Comparison of ENCODE assay signal across 9 cellular contexts in the genomic region with DNA sequence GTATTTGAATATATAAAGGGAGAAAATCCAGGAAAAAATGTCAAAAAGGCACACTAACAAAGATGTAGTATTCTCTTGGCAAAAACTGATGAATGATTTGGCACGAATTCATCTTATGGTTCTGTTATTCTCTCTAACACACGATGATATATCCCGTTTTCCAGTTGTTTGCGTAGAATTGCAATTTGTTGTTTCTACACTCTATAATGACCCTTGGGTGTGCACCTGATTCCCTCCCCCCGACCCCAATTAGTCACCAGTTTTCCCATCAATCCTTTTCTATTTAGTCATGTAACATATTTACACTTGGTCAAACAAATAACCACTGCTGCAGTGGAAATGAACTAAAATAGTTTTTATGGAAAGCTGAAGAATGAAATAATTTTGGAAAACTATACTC. TPM values are rescaled to one million over a fixed set of nuclear protein-coding genes. Genes with fewer than 3 reads are reported as not detected.
A peak's percentile ranks its signal among the peaks of the same experiment; 100 is the strongest.
DNase-seq lines count a peak whose midpoint lies in the region; ATAC-seq and TF ChIP-seq lines count a peak whose summit lies in the region.
"Had no signal": no experiment of that assay in that cellular context is flagged by ENCODE, and none has a peak within 500 bp of the region (broad histone marks: within the 10 kb centered on the region; RNA-seq: fewer than 3 reads in every experiment).

No MANE protein-coding gene starts in this region.

- no peaks in the 10 kb centered on the region for H3K27me3 ChIP-seq in effector memory CD4-positive, alpha-beta T cell (replicated peaks; ENCODE audit: control insufficient read depth, insufficient read depth, low read length, poor library complexity, severe bottlenecking)

- no peaks in the 10 kb centered on the region for H3K27me3 Mint-ChIP-seq in T-cell

- no peak overlapping the region for H3K4me3 ChIP-seq in HEK293 (ENCODE audit: low read depth, low read length)
- H3K4me3 ChIP-seq in effector memory CD4-positive, alpha-beta T cell (ENCODE audit: insufficient read depth, low read depth, low read length, poor library complexity, severe bottlenecking): no peak overlapping the region

- DNase-seq in T-cell: no peak
- DNase-seq in inferior parietal cortex (ENCODE audit: extremely low spot score): peak; percentile 48
- DNase-seq in substantia nigra (lab: John Stamatoyannopoulos, UW): no peak
- DNase-seq in NCI-H526 treated with DMSO at 0.1 percent for 48 hours (lab: John Stamatoyannopoulos, UW): no peak
- DNase-seq in effector memory CD4-positive, alpha-beta T cell: no peak
- DNase-seq: activated effector memory CD4-positive, alpha-beta T cell treated with Interleukin-2 at 50 U/mL for 16 hours; effector CD8-positive, alpha-beta T cell had no signal

- no peaks in the 10 kb centered on the region for H3K9me3 ChIP-seq in HEK293 (ENCODE audit: control insufficient read depth, insufficient read depth, low read depth, low read length)
- H3K9me3 ChIP-seq in effector memory CD4-positive, alpha-beta T cell (ENCODE audit: control insufficient read depth, low read length): no peaks in the 10 kb centered on the region

- ATAC-seq in T-cell (replicated peaks in 1 of 4) (no peak), HG02973 (IDR thresholded peaks at IDR 0.05; ENCODE audit: unreplicated experiment) (no peak)

- no peak overlapping the region for H3K27ac ChIP-seq in HEK293 (ENCODE audit: extremely low read depth, low read depth, low read length)
- peak overlapping the region; percentile 37 for H3K27ac ChIP-seq in substantia nigra (ENCODE audit: low read depth, low read length, poor library complexity, severe bottlenecking)
- no peak overlapping the region for H3K27ac ChIP-seq in effector memory CD4-positive, alpha-beta T cell (ENCODE audit: insufficient read depth, low read length, poor library complexity, severe bottlenecking)

- H3K27ac Mint-ChIP-seq in T-cell: peak overlapping the region; percentile 69

- CTCF ChIA-PET in HEK293 (lab: Yijun Ruan, JAX) (interaction anchor here (0.6 to 0.7 kb wide), 2 partner anchors 14 to 358 kb away, joined by 3 read pairs; no protein-coding TSS in a partner anchor), T-cell (lab: Charles Lee) (interaction anchor here (0.6 to 1.9 kb wide), 8 partner anchors 12 to 424 kb away, joined by 3 to 10 read pairs (median 5); no protein-coding TSS in a partner anchor)

- no peaks in the 10 kb centered on the region for H3K36me3 Mint-ChIP-seq in T-cell

- H3K4me3 Mint-ChIP-seq in T-cell: no peak overlapping the region

- peaks cover 11% of the 10 kb centered on the region for H3K4me1 ChIP-seq in HEK293 (ENCODE audit: control insufficient read depth, insufficient read depth, low read length)
- H3K4me1 ChIP-seq in effector memory CD4-positive, alpha-beta T cell (ENCODE audit: control insufficient read depth, insufficient read depth, low read length, poor library complexity, severe bottlenecking): no peaks in the 10 kb centered on the region

- POLR2A ChIA-PET in HEK293 (lab: Yijun Ruan, JAX): no interaction called here
- POLR2A ChIA-PET in T-cell (lab: Charles Lee): interaction anchor here in 1 of 2 donors (0.6 kb wide), 1 partner anchor 143 kb away, joined by 3 read pairs; no protein-coding TSS in a partner anchor

- TF ChIP-seq CTCF in HEK293 (tag by site-specific recombination; IDR thresholded peaks at IDR 0.05): no peak

- H3K4me1 Mint-ChIP-seq in T-cell: peaks cover 23 to 32% (median 27%) of the 10 kb centered on the region in 3 donors

- H3K9me3 Mint-ChIP-seq in T-cell: no peaks in the 10 kb centered on the region

- no peaks in the 10 kb centered on the region for H3K36me3 ChIP-seq in HEK293 (ENCODE audit: control insufficient read depth in 2 of 2, insufficient read depth in 1 of 2, low read length in 2 of 2)
- H3K36me3 ChIP-seq in effector memory CD4-positive, alpha-beta T cell (ENCODE audit: control insufficient read depth, insufficient read depth, low read length): no peaks in the 10 kb centered on the region

TF ChIP-seq in HEK293, 187 proteins besides CTCF, POLR2A, EP300 and RAD21 (continues in another document):
- TF ChIP-seq SALL2 (tag by site-specific recombination; IDR thresholded peaks at IDR 0.05; ENCODE audit: borderline replicate concordance) (no peak), ZNF169 (tag by site-specific recombination; IDR thresholded peaks at IDR 0.05) (no peak), HOXA7 (CRISPR knock-in tag; IDR thresholded peaks at IDR 0.05; ENCODE audit: borderline replicate concordance) (no peak), ZNF596 (tag by site-specific recombination; IDR thresholded peaks at IDR 0.05) (no peak), ZNF677 (tag by site-specific recombination; IDR thresholded peaks at IDR 0.05) (no peak), ZSCAN30 (tag by site-specific recombination; IDR thresholded peaks at IDR 0.05) (no peak), ZNF132 (tag by site-specific recombination; IDR thresholded peaks at IDR 0.05; ENCODE audit: borderline replicate concordance) (no peak), ZNF830 (tag by site-specific recombination; IDR thresholded peaks at IDR 0.05; ENCODE audit: low read depth) (no peak), YY1 (tag by site-specific recombination; IDR thresholded peaks at IDR 0.05) (no peak)
- TF ChIP-seq, protein P1, sequence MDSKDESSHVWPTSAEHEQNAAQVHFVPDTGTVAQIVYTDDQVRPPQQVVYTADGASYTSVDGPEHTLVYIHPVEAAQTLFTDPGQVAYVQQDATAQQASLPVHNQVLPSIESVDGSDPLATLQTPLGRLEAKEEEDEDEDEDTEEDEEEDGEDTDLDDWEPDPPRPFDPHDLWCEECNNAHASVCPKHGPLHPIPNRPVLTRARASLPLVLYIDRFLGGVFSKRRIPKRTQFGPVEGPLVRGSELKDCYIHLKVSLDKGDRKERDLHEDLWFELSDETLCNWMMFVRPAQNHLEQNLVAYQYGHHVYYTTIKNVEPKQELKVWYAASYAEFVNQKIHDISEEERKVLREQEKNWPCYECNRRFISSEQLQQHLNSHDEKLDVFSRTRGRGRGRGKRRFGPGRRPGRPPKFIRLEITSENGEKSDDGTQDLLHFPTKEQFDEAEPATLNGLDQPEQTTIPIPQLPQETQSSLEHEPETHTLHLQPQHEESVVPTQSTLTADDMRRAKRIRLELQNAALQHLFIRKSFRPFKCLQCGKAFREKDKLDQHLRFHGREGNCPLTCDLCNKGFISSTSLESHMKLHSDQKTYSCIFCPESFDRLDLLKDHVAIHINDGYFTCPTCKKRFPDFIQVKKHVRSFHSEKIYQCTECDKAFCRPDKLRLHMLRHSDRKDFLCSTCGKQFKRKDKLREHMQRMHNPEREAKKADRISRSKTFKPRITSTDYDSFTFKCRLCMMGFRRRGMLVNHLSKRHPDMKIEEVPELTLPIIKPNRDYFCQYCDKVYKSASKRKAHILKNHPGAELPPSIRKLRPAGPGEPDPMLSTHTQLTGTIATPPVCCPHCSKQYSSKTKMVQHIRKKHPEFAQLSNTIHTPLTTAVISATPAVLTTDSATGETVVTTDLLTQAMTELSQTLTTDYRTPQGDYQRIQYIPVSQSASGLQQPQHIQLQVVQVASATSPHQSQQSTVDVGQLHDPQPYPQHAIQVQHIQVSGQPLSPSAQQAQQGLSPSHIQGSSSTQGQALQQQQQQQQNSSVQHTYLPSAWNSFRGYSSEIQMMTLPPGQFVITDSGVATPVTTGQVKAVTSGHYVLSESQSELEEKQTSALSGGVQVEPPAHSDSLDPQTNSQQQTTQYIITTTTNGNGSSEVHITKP (tag by site-specific recombination; IDR thresholded peaks at IDR 0.05): no peak
- TF ChIP-seq, protein P2, sequence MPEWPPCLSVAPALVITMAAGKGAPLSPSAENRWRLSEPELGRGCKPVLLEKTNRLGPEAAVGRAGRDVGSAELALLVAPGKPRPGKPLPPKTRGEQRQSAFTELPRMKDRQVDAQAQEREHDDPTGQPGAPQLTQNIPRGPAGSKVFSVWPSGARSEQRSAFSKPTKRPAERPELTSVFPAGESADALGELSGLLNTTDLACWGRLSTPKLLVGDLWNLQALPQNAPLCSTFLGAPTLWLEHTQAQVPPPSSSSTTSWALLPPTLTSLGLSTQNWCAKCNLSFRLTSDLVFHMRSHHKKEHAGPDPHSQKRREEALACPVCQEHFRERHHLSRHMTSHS (tag by site-specific recombination; IDR thresholded peaks at IDR 0.05): no peak
- TF ChIP-seq, protein P3, sequence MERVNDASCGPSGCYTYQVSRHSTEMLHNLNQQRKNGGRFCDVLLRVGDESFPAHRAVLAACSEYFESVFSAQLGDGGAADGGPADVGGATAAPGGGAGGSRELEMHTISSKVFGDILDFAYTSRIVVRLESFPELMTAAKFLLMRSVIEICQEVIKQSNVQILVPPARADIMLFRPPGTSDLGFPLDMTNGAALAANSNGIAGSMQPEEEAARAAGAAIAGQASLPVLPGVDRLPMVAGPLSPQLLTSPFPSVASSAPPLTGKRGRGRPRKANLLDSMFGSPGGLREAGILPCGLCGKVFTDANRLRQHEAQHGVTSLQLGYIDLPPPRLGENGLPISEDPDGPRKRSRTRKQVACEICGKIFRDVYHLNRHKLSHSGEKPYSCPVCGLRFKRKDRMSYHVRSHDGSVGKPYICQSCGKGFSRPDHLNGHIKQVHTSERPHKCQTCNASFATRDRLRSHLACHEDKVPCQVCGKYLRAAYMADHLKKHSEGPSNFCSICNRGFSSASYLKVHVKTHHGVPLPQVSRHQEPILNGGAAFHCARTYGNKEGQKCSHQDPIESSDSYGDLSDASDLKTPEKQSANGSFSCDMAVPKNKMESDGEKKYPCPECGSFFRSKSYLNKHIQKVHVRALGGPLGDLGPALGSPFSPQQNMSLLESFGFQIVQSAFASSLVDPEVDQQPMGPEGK (tag by site-specific recombination; IDR thresholded peaks at IDR 0.05): 0 out of 2 replicates have a peak, but pooled peaks have one; percentile 18
- TF ChIP-seq, protein P4, sequence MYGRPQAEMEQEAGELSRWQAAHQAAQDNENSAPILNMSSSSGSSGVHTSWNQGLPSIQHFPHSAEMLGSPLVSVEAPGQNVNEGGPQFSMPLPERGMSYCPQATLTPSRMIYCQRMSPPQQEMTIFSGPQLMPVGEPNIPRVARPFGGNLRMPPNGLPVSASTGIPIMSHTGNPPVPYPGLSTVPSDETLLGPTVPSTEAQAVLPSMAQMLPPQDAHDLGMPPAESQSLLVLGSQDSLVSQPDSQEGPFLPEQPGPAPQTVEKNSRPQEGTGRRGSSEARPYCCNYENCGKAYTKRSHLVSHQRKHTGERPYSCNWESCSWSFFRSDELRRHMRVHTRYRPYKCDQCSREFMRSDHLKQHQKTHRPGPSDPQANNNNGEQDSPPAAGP (tag by site-specific recombination; IDR thresholded peaks at IDR 0.05): no peak
- TF ChIP-seq, protein P5, sequence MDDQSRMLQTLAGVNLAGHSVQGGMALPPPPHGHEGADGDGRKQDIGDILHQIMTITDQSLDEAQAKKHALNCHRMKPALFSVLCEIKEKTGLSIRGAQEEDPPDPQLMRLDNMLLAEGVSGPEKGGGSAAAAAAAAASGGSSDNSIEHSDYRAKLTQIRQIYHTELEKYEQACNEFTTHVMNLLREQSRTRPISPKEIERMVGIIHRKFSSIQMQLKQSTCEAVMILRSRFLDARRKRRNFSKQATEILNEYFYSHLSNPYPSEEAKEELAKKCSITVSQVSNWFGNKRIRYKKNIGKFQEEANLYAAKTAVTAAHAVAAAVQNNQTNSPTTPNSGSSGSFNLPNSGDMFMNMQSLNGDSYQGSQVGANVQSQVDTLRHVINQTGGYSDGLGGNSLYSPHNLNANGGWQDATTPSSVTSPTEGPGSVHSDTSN (CRISPR knock-in tag; IDR thresholded peaks at IDR 0.05): no peak

RNA-seq across cellular contexts. Expression of a gene that starts 1.5 kb away (rescaled TPM):
- 100 to 1,000 TPM; 103 to 161 (median 108) TPM for total RNA-seq in T-cell
